In the genomic region with DNA sequence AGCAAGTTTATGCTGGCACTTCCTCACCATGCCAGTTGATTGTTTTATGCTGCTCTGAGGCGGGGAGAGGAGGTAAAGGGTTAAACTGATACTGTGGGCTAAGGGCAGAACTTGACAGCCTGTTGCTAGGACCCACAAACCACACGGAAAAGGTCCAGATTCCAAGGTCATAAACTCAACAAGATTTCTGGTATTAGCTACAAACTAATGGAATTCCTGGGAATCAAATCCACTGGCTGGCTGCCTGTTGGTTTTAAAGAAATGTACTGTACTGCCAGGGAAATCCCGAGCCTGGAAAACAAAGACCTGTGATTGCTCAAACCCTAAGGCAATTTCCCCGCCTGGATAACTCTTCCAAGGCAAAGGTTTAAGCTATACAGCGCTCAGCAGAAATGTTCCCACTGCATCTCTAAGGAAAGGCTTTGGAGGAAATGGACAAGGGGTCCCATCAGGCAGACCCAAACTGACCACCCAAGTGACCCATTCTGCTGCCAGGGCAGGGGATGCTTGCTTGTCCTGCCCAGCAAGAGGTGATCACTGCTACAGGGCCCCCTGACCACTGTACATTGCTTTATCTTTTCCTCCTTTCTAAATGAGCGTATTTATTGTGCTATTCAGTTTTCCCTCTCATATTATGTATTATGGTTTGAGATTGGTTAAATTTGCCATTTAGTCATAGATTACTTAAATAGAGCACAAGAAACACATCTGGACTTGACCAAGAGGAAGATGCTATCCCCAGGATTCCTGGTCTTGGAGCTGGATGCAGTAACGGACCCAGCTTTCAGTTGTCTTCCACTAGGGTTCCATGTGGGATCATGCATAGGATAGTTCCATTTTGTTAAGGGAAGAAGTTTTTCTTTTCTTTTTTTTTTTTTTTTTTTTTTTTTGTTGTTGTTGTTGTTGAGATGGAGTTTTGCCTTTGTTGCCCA, we compare ENCODE assay signal across 11 cellular contexts.
DNase-seq lines count a peak whose midpoint lies in the region; ATAC-seq, FAIRE-seq and TF ChIP-seq lines count a peak whose summit lies in the region.
"Had no signal": no experiment of that assay in that cellular context is flagged by ENCODE, and none has a peak within 500 bp of the region (broad histone marks: within the 10 kb centered on the region; RNA-seq: fewer than 3 reads in every experiment).

No MANE protein-coding gene starts in this region.

- no peaks in the 10 kb centered on the region for H3K9me2 ChIP-seq in PC-9 (ENCODE audit: insufficient read depth)

- H3K9me3 ChIP-seq in pancreas (no peaks in the 10 kb centered on the region), PC-9 (ENCODE audit: insufficient read depth, low read depth) (peaks cover 13% of the 10 kb centered on the region)

- POLR2A ChIA-PET in PC-9 (lab: Charles Lee; ENCODE audit: unreplicated experiment) = interaction anchor here (1.0 kb wide), 1 partner anchor 144 kb away, joined by 3 read pairs; no protein-coding TSS in a partner anchor

- H3K79me2 ChIP-seq in PC-9 (ENCODE audit: low read depth) = no peaks in the 10 kb centered on the region

- H3K4me1 ChIP-seq in pancreas (peaks cover 11 to 28% (median 14%) of the 10 kb centered on the region in 3 donors), PC-9 (replicated peaks; ENCODE audit: insufficient read depth) (peaks cover 19% of the 10 kb centered on the region)

- H3K36me3 ChIP-seq in pancreas (no peaks in the 10 kb centered on the region), PC-9 (ENCODE audit: low read depth) (no peaks in the 10 kb centered on the region)

- H2AFZ ChIP-seq in PC-9 = no peak overlapping the region

- intact Hi-C loops in pancreas (cut with DNase I) = no loop called here
- intact Hi-C loops in PC-9 (cut with micrococcal nuclease; ENCODE audit: unreplicated experiment) = no loop called here

- no peak overlapping the region for H3K4me2 ChIP-seq in PC-9

- WGBS in pancreas, 2 donors = 43 to 45% methylated on average over 7 of the region's 7 CpGs

- H3F3A ChIP-seq in PC-9 (ENCODE audit: insufficient read depth, low read depth) = peaks cover 9% of the 10 kb centered on the region; the same call in 1 of the 2 replicates

- FAIRE-seq in pancreas (lab: Jason Lieb, UNC) = no peak

- no peak overlapping the region for H3K4me3 ChIP-seq in pancreas
- H3K4me3 ChIP-seq in PC-9 = no peak overlapping the region

- no peak for TF ChIP-seq CTCF in pancreas (IDR thresholded peaks at IDR 0.05)
- TF ChIP-seq CTCF in PC-9 (conservative IDR thresholded peaks at IDR 0.05) = no peak

- no TSS peak for BruUV-seq in PC-9 (replicated peaks; lab: Mats Ljungman, UMichigan)

- H4K20me1 ChIP-seq in PC-9 (ENCODE audit: insufficient read depth) = no peaks in the 10 kb centered on the region

- CTCF ChIA-PET in PC-9 (lab: Charles Lee) = no interaction called here

- H3K27ac ChIP-seq in pancreas (peak overlapping the region in 2 of 4 donors; percentile 20 to 53), PC-9 (no peak overlapping the region)

- DNase-seq in COLO829 (ENCODE audit: low spot score) (peak; percentile 92), T1000 (lab: John Stamatoyannopoulos, UW) (peak; percentile 66), glomerular visceral epithelial cell (ENCODE audit: extremely low spot score) (peak; percentile 99), pancreas (peak in 3 of 6 donors; percentile 42 to 69 (median 43)), GOT3 (lab: John Stamatoyannopoulos, UW) (no peak), PC-9 (no peak)
- no peak for DNase-seq in stimulated activated naive CD4-positive, alpha-beta T cell treated with Interleukin-2 at 50 U/mL for 16 hours (lab: John Stamatoyannopoulos, UW)
- DNase-seq: cortex of kidney; NK-92 treated with Interleukin-12 subunit alpha and Interleukin-12 subunit beta, amount 100 ng/mL, for 24 hours had no signal

- H3K27me3 ChIP-seq in pancreas (no peaks in the 10 kb centered on the region), PC-9 (ENCODE audit: insufficient read depth, low read depth) (no peaks in the 10 kb centered on the region)

- ATAC-seq in pancreas (peak; percentile 57 to 82 (median 82)), GM19035 (IDR thresholded peaks at IDR 0.05; ENCODE audit: unreplicated experiment) (no peak)
- ATAC-seq: natural killer cell treated with Interleukin-12 subunit alpha and Interleukin-12 subunit beta and Interleukin-15 and Interleukin-18, amount 100 ng/mL, for 72 hours had no signal

Comparison
In these comparisons a context has a peak if more than half of its experiments do, and no peak if none do; other contexts are left out.
1. DNase-seq: peak in COLO829 (single experiment), T1000 (single experiment) and glomerular visceral epithelial cell (single experiment); none in stimulated activated naive CD4-positive, alpha-beta T cell treated with Interleukin-2 at 50 U/mL for 16 hours (single experiment), GOT3 (single experiment) and PC-9 (0 of 2).